In genomic region chr13:23748591-23748990, GRCh38 we compare ENCODE assay signal across 23 cellular contexts.
A peak's percentile ranks its signal among the peaks of the same experiment; 100 is the strongest.
DNase-seq lines count a peak whose midpoint lies in the region; ATAC-seq and TF ChIP-seq lines count a peak whose summit lies in the region.
"Had no signal": no experiment of that assay in that cellular context is flagged by ENCODE, and none has a peak within 500 bp of the region (broad histone marks: within the 10 kb centered on the region; RNA-seq: fewer than 3 reads in every experiment).

No MANE protein-coding gene starts in this region.

- H3K27ac ChIP-seq in right cardiac atrium (ENCODE audit: low read length) = peak overlapping the region; percentile 61
- no peak overlapping the region for H3K27ac ChIP-seq in left ventricle myocardium inferior (replicated peaks)
- H3K27ac ChIP-seq in SK-N-MC = no peak overlapping the region
- H3K27ac ChIP-seq: dorsolateral prefrontal cortex, heart right ventricle, lower lobe of right lung, neutrophil, psoas muscle, vagina had no signal

- H3K4me1 ChIP-seq in right cardiac atrium (ENCODE audit: control insufficient read depth, insufficient read depth, low read length) = no peaks in the 10 kb centered on the region
- peaks cover 6% of the 10 kb centered on the region for H3K4me1 ChIP-seq in left ventricle myocardium inferior
- H3K4me1 ChIP-seq: psoas muscle had no signal

- TF ChIP-seq CTCF in left ventricle myocardium inferior (IDR thresholded peaks at IDR 0.05; ENCODE audit: borderline replicate concordance) = no peak

- no peak for ATAC-seq in right cardiac atrium
- no peak for ATAC-seq in GM21423 (IDR thresholded peaks at IDR 0.05; ENCODE audit: unreplicated experiment)
- no peak for ATAC-seq in HG03108 (IDR thresholded peaks at IDR 0.05; ENCODE audit: unreplicated experiment)
- no peak for ATAC-seq in GM18873 (IDR thresholded peaks at IDR 0.05; ENCODE audit: low FRiP score, unreplicated experiment)
- ATAC-seq: activated CD4-positive, alpha-beta T cell treated with anti-CD3 and anti-CD28 coated beads for 36 hours; activated naive CD4-positive, alpha-beta T cell treated with anti-CD3 and anti-CD28 coated beads, Interleukin-2, amount 50 U/mL, for 72 hours; heart right ventricle; HepG2; lower lobe of right lung; psoas muscle; stimulated activated effector memory CD8-positive, alpha-beta T cell treated with anti-CD3 and anti-CD28 coated beads, Interleukin-12 subunit alpha, Interleukin-12 subunit beta, amount 100 ng/mL, for 72 hours had no signal

- H3K9me3 ChIP-seq in right cardiac atrium (ENCODE audit: control insufficient read depth, low read length) (no peaks in the 10 kb centered on the region), left ventricle myocardium inferior (replicated peaks) (no peaks in the 10 kb centered on the region), SK-N-MC (ENCODE audit: low read depth, low read length) (no peaks in the 10 kb centered on the region)
- H3K9me3 ChIP-seq: heart right ventricle, lower lobe of right lung, neutrophil, psoas muscle, vagina had no signal

- no peaks in the 10 kb centered on the region for H3K27me3 ChIP-seq in right cardiac atrium (ENCODE audit: control insufficient read depth, insufficient read depth)
- H3K27me3 ChIP-seq in left ventricle myocardium inferior (ENCODE audit: low read depth) = no peaks in the 10 kb centered on the region
- H3K27me3 ChIP-seq: dorsolateral prefrontal cortex, heart right ventricle, neutrophil, vagina had no signal

- DNase-seq in right cardiac atrium (no peak), left ventricle myocardium inferior (no peak), SK-N-MC (ENCODE audit: low read depth, low spot score) (peak; percentile 10), iPS-NIHi7 (ENCODE audit: extremely low spot score) (peak; percentile 49), DMS79 (lab: John Stamatoyannopoulos, UW) (no peak)
- DNase-seq: activated CD4-positive, alpha-beta T cell treated with anti-CD3 and anti-CD28 coated beads for 36 hours; dorsolateral prefrontal cortex; heart right ventricle; lower lobe of right lung; NCI-H1092 treated with DMSO at 0.1 percent for 48 hours; NCI-H2081; NCI-H510A treated with DMSO at 0.1 percent for 48 hours; psoas muscle; stimulated activated CD4-positive, alpha-beta T cell treated with anti-CD3 and anti-CD28 coated beads, Interleukin-1b, Interleukin-23, amount 100 ng/mL, for 48 hours had no signal

- intact Hi-C loops in right cardiac atrium (cut with DNase I) (no loop called here), left ventricle myocardium inferior (cut with micrococcal nuclease) (no loop called here)

- H3K4me3 ChIP-seq in right cardiac atrium (ENCODE audit: low read length) = no peak overlapping the region
- no peak overlapping the region for H3K4me3 ChIP-seq in left ventricle myocardium inferior
- H3K4me3 ChIP-seq in SK-N-MC = no peak overlapping the region
- H3K4me3 ChIP-seq: dorsolateral prefrontal cortex, heart right ventricle, lower lobe of right lung, psoas muscle, skin epidermis, vagina had no signal

- H3K36me3 ChIP-seq in left ventricle myocardium inferior (no peaks in the 10 kb centered on the region), SK-N-MC (ENCODE audit: insufficient read depth, low read length) (no peaks in the 10 kb centered on the region)
- H3K36me3 ChIP-seq: lower lobe of right lung, neutrophil, vagina had no signal

- 70% methylated on average over 3 of the region's 3 CpGs for WGBS in right cardiac atrium

- no peak overlapping the region for H3K9ac ChIP-seq in SK-N-MC (ENCODE audit: insufficient read length)

Comparison
In these comparisons a context has a peak if more than half of its experiments do, and no peak if none do; other contexts are left out.
1. DNase-seq: peak in SK-N-MC (single experiment) and iPS-NIHi7 (single experiment); none in right cardiac atrium (0 of 3), left ventricle myocardium inferior (single experiment) and DMS79 (single experiment).